In genomic region chr14:32358781-32359180, GRCh38 we compare ENCODE assay signal across 23 cellular contexts.
"Had no signal": no experiment of that assay in that cellular context is flagged by ENCODE, and none has a peak within 500 bp of the region (broad histone marks: within the 10 kb centered on the region; RNA-seq: fewer than 3 reads in every experiment).

No MANE protein-coding gene starts in this region.

- DNase-seq: cortex of kidney; effector memory CD8-positive, alpha-beta T cell; erythroblast; esophagus squamous epithelium; foreskin melanocyte; head of caudate nucleus; left ventricle myocardium superior; lower lobe of right lung; naive thymus-derived CD8-positive, alpha-beta T cell; nephron progenitor cell; occipital lobe; ovary; posterior cingulate gyrus; psoas muscle; right cardiac atrium; sigmoid colon; stimulated activated CD4-positive, alpha-beta T cell treated with anti-CD3 and anti-CD28 coated beads, Interleukin-2, amount 100 ng/mL, for 24 hours; stimulated activated CD4-positive, alpha-beta T cell treated with anti-CD3 and anti-CD28 coated beads, Interleukin-4, amount 100 ng/mL, for 24 hours; stimulated activated naive CD4-positive, alpha-beta T cell treated with Interleukin-2 at 50 U/mL for 16 hours; stomach; testis; tibial artery had no signal

- H3K27ac ChIP-seq: esophagus squamous epithelium, lower lobe of right lung, ovary, psoas muscle, sigmoid colon, stomach, tibial artery had no signal

- ATAC-seq: effector memory CD8-positive, alpha-beta T cell; left ventricle myocardium superior; lower lobe of right lung; naive thymus-derived CD8-positive, alpha-beta T cell; psoas muscle; right cardiac atrium; stimulated activated effector memory CD8-positive, alpha-beta T cell treated with anti-CD3 and anti-CD28 coated beads, Interleukin-12 subunit alpha, Interleukin-12 subunit beta, amount 100 ng/mL, for 72 hours had no signal
